Comparison of ENCODE assay signal across 33 cellular contexts in the genomic region with DNA sequence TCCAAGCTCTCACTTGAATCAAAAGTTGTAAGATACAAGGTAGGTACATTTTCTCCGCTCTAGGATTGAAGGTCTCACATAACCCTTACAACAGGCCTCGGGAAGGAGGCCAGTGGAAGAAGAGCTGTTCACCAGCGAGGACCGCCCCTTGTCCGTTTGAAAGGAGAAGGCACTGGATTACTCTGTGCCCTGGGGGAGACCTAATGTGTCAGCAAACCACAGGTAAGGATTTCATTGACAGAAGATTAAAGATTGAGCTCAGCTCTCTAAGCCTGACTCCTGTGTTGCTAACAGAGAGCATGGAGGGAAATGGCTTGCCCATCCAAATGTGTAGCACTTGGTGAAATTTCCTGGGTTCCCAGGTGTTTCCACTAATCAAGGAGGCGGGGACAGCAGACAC.
"Had no signal": no experiment of that assay in that cellular context is flagged by ENCODE, and none has a peak within 500 bp of the region (broad histone marks: within the 10 kb centered on the region; RNA-seq: fewer than 3 reads in every experiment).

No MANE protein-coding gene starts in this region.

- H3K36me3 Mint-ChIP-seq: activated CD4-positive, alpha-beta memory T cell treated with anti-CD3 and anti-CD28 coated beads for 36 hours; activated CD8-positive, alpha-beta memory T cell treated with anti-CD3 and anti-CD28 coated beads, Interleukin-2, amount 10 ng/mL, durations not matched to agents 7 days and 5 days; activated naive CD4-positive, alpha-beta T cell treated with anti-CD3 and anti-CD28 coated beads, Interleukin-2, amount 10 ng/mL, durations not matched to agents 7 days and 5 days; activated naive CD8-positive, alpha-beta T cell had no signal

- H3K36me3 ChIP-seq: brain microvascular endothelial cell, esophagus squamous epithelium had no signal

- H3K27me3 Mint-ChIP-seq: dendritic cell treated with granulocyte-macrophage colony-stimulating factor and Interleukin-4, amounts not matched to agents 40 ng/mL and 50 ng/mL, for 4 days had no signal

- H3K9me3 ChIP-seq: esophagus squamous epithelium had no signal

- DNase-seq: activated CD4-positive, alpha-beta memory T cell treated with anti-CD3 and anti-CD28 coated beads for 36 hours; activated CD4-positive, alpha-beta T cell treated with anti-CD3 and anti-CD28 coated beads for 36 hours; activated CD4-positive, alpha-beta T cell treated with anti-CD3 and anti-CD28 coated beads, Interleukin-2, amount 10 ng/mL, durations not matched to agents 24 days and 14 days; activated CD4-positive, CD25-positive, alpha-beta regulatory T cell; activated CD4-positive, CD25-positive, alpha-beta regulatory T cell treated with anti-CD3 and anti-CD28 coated beads, Interleukin-2, amount 50 U/mL, for 72 hours; activated CD8-positive, alpha-beta memory T cell treated with anti-CD3 and anti-CD28 coated beads, Interleukin-2, amount 10 ng/mL, durations not matched to agents 7 days and 5 days; activated CD8-positive, alpha-beta memory T cell treated with anti-CD3 and anti-CD28 coated beads, Interleukin-2, amount 50 U/mL, for 4 hours; activated CD8-positive, alpha-beta T cell treated with anti-CD3 and anti-CD28 coated beads, Interleukin-2, amount 10 ng/mL, durations not matched to agents 7 days and 5 days; activated gamma-delta T cell; activated naive CD4-positive, alpha-beta T cell; activated naive CD4-positive, alpha-beta T cell treated with anti-CD3 and anti-CD28 coated beads, Interleukin-2, amount 10 ng/mL, durations not matched to agents 7 days and 5 days; activated T-cell treated with anti-CD3 and anti-CD28 coated beads, Interleukin-2, amount 50 U/mL, for 1 hour; activated T-cell treated with anti-CD3 and anti-CD28 coated beads, Interleukin-2, amount 50 U/mL, for 72 hours; amniotic stem cell; anterior cingulate cortex; brain microvascular endothelial cell; dorsolateral prefrontal cortex; effector memory CD4-positive, alpha-beta T cell; endodermal cell; erythroblast; esophagus squamous epithelium; head of caudate nucleus; hypothalamus; T-helper 17 cell; T1000 had no signal

- H3K4me3 ChIP-seq: coronary artery, dorsolateral prefrontal cortex, esophagus squamous epithelium had no signal

- H3K9me3 Mint-ChIP-seq: activated CD4-positive, alpha-beta memory T cell treated with anti-CD3 and anti-CD28 coated beads for 36 hours; activated CD4-positive, alpha-beta T cell treated with anti-CD3 and anti-CD28 coated beads, Interleukin-2, amount 10 ng/mL, durations not matched to agents 24 days and 14 days; activated naive CD4-positive, alpha-beta T cell treated with anti-CD3 and anti-CD28 coated beads, Interleukin-2, amount 10 ng/mL, durations not matched to agents 7 days and 5 days; activated T-cell treated with anti-CD3 and anti-CD28 coated beads, Interleukin-2, amount 50 U/mL, for 72 hours; central memory CD8-positive, alpha-beta T cell; dendritic cell treated with granulocyte-macrophage colony-stimulating factor and Interleukin-4, amounts not matched to agents 40 ng/mL and 50 ng/mL, for 4 days; endodermal cell; T-helper 2 cell treated with Interferon-gamma antibody and Interleukin-4, amounts not matched to agents 5 μg/mL and 100 μg/mL, for 36 hours had no signal

- H3K27ac ChIP-seq: brain microvascular endothelial cell, coronary artery, dorsolateral prefrontal cortex, esophagus squamous epithelium had no signal

- H3K27ac Mint-ChIP-seq: activated CD4-positive, alpha-beta memory T cell treated with anti-CD3 and anti-CD28 coated beads for 36 hours; activated CD4-positive, alpha-beta T cell treated with anti-CD3 and anti-CD28 coated beads for 36 hours; activated CD4-positive, alpha-beta T cell treated with anti-CD3 and anti-CD28 coated beads, Interleukin-2, amount 10 ng/mL, durations not matched to agents 24 days and 14 days; activated CD8-positive, alpha-beta memory T cell treated with anti-CD3 and anti-CD28 coated beads, Interleukin-2, amount 10 ng/mL, durations not matched to agents 7 days and 5 days; activated CD8-positive, alpha-beta T cell treated with anti-CD3 and anti-CD28 coated beads, Interleukin-2, amount 10 ng/mL, durations not matched to agents 7 days and 5 days; activated naive CD4-positive, alpha-beta T cell treated with anti-CD3 and anti-CD28 coated beads, Interleukin-2, amount 10 ng/mL, durations not matched to agents 7 days and 5 days; activated naive CD8-positive, alpha-beta T cell; activated T-cell treated with anti-CD3 and anti-CD28 coated beads, Interleukin-2, amount 50 U/mL, for 72 hours; dendritic cell treated with granulocyte-macrophage colony-stimulating factor and Interleukin-4, amounts not matched to agents 40 ng/mL and 50 ng/mL, for 4 days; endodermal cell; T-helper 17 cell; T-helper 2 cell treated with Interferon-gamma antibody and Interleukin-4, amounts not matched to agents 5 μg/mL and 100 μg/mL, for 36 hours had no signal

- H3K4me3 Mint-ChIP-seq: activated CD4-positive, alpha-beta memory T cell treated with anti-CD3 and anti-CD28 coated beads for 36 hours; activated CD4-positive, alpha-beta T cell treated with anti-CD3 and anti-CD28 coated beads for 36 hours; activated CD4-positive, alpha-beta T cell treated with anti-CD3 and anti-CD28 coated beads, Interleukin-2, amount 10 ng/mL, durations not matched to agents 24 days and 14 days; activated CD8-positive, alpha-beta memory T cell treated with anti-CD3 and anti-CD28 coated beads, Interleukin-2, amount 10 ng/mL, durations not matched to agents 7 days and 5 days; activated CD8-positive, alpha-beta T cell treated with anti-CD3 and anti-CD28 coated beads, Interleukin-2, amount 10 ng/mL, durations not matched to agents 7 days and 5 days; activated naive CD4-positive, alpha-beta T cell treated with anti-CD3 and anti-CD28 coated beads, Interleukin-2, amount 10 ng/mL, durations not matched to agents 7 days and 5 days; activated naive CD8-positive, alpha-beta T cell; activated T-cell treated with anti-CD3 and anti-CD28 coated beads, Interleukin-2, amount 50 U/mL, for 72 hours; central memory CD8-positive, alpha-beta T cell; dendritic cell treated with granulocyte-macrophage colony-stimulating factor and Interleukin-4, amounts not matched to agents 40 ng/mL and 50 ng/mL, for 4 days; endodermal cell; T-helper 17 cell; T-helper 2 cell treated with Interferon-gamma antibody and Interleukin-4, amounts not matched to agents 5 μg/mL and 100 μg/mL, for 36 hours had no signal

- ATAC-seq: activated CD4-positive, alpha-beta T cell treated with anti-CD3 and anti-CD28 coated beads for 36 hours; activated CD8-positive, alpha-beta memory T cell treated with anti-CD3 and anti-CD28 coated beads, Interleukin-2, amount 10 ng/mL, durations not matched to agents 7 days and 5 days; activated CD8-positive, alpha-beta T cell treated with anti-CD3 and anti-CD28 coated beads, Interleukin-2, amount 10 ng/mL, durations not matched to agents 7 days and 5 days; activated T-cell treated with anti-CD3 and anti-CD28 coated beads, Interleukin-2, amount 50 U/mL, for 72 hours; T-helper 17 cell had no signal

- H3K27me3 ChIP-seq: brain microvascular endothelial cell, dorsolateral prefrontal cortex, esophagus squamous epithelium had no signal

- FAIRE-seq: astrocyte, bronchial epithelial cell, frontal cortex had no signal
